8 cellular contexts compared by ENCODE assay signal in genomic region chr15:89740137-89740536, GRCh38. TPM values are rescaled to one million over a fixed set of nuclear protein-coding genes. Genes with fewer than 3 reads are reported as not detected.
DNase-seq lines count a peak whose midpoint lies in the region; ATAC-seq and TF ChIP-seq lines count a peak whose summit lies in the region.

No MANE protein-coding gene starts in this region.

- TF ChIP-seq POLR2A in adrenal gland (IDR thresholded peaks at IDR 0.05): no peak

- peak; percentile 81 for DNase-seq in DMS53 (lab: John Stamatoyannopoulos, UW)
- DNase-seq in GOT3 (lab: John Stamatoyannopoulos, UW): peak; percentile 13
- DNase-seq in NCI-H1417 treated with DMSO at 0.1 percent for 48 hours (lab: John Stamatoyannopoulos, UW): peak; percentile 61
- DNase-seq in SKM-1 treated with dmso at 0.1 percent for 144 hours (lab: John Stamatoyannopoulos, UW; ENCODE audit: unreplicated experiment): peak; percentile 77
- peak; percentile 34 to 78 (median 60) for DNase-seq in adrenal gland
- no peak for DNase-seq in right atrium auricular region (ENCODE audit: low spot score)
- DNase-seq in retinal pigment epithelial cell (ENCODE audit: low read depth): no peak

- H3K4me3 ChIP-seq in adrenal gland (no peak overlapping the region), right atrium auricular region (no peak overlapping the region), retinal pigment epithelial cell (ENCODE audit: low read length) (no peak overlapping the region)

- H3K9me3 ChIP-seq in adrenal gland (replicated peaks in 1 of 3) (no peaks in the 10 kb centered on the region), right atrium auricular region (no peaks in the 10 kb centered on the region)

- intact Hi-C loops in adrenal gland (cut with DNase I): loop anchor here (10.0 kb wide), 2 partner anchors 95 to 345 kb away; no protein-coding TSS in a partner anchor

- no peak for ATAC-seq in HG02763 (IDR thresholded peaks at IDR 0.05; ENCODE audit: unreplicated experiment)

- H3K27me3 ChIP-seq in adrenal gland (no peaks in the 10 kb centered on the region), right atrium auricular region (no peaks in the 10 kb centered on the region)

- no peaks in the 10 kb centered on the region for H3K36me3 ChIP-seq in adrenal gland (replicated peaks in 1 of 2)
- no peaks in the 10 kb centered on the region for H3K36me3 ChIP-seq in right atrium auricular region

- 3 to 7% (median 5%) methylated on average over 6 to 8 of the region's 8 CpGs for WGBS in adrenal gland, 4 donors

- TF ChIP-seq CTCF in adrenal gland (IDR thresholded peaks at IDR 0.05): peak; percentile 77 to 97 (median 89)
- TF ChIP-seq CTCF in right atrium auricular region (IDR thresholded peaks at IDR 0.05): peak; percentile 86 to 95
- TF ChIP-seq CTCF in retinal pigment epithelial cell (conservative IDR thresholded peaks at IDR 0.05; ENCODE audit: low read depth, low read length): peak; percentile 86

- H3K27ac ChIP-seq in adrenal gland (no peak overlapping the region), right atrium auricular region (no peak overlapping the region)

- no peaks in the 10 kb centered on the region for H3K4me1 ChIP-seq in adrenal gland (replicated peaks in 1 of 2)
- H3K4me1 ChIP-seq in right atrium auricular region: no peaks in the 10 kb centered on the region

RNA-seq across cellular contexts. Expression of gene MESP1, which starts 10.9 kb away (rescaled TPM):
- total RNA-seq in adrenal gland (1 to 10 TPM; 3.9 to 8.1 (median 6.2) TPM), right atrium auricular region (1 to 10 TPM; 2.3 to 2.4 TPM)
- 10 to 100 TPM in 1 of 3 donors, 1 to 10 TPM in 1, under 1 TPM in 1; 0.46 to 11.7 (median 4.3) TPM for polyA plus RNA-seq in adrenal gland

RNA-seq across cellular contexts. Expression of gene MESP2, which starts 36.0 kb away (rescaled TPM):
- total RNA-seq in adrenal gland (1 to 10 TPM in 1 of 8 donors, under 1 TPM in 4, not detected in 3; 0.34 to 1.7 (median 0.72) TPM), right atrium auricular region (not detected)
- under 1 TPM; 0.37 to 0.57 (median 0.40) TPM for polyA plus RNA-seq in adrenal gland

RNA-seq across cellular contexts. Expression of gene WDR93, which starts 49.5 kb away (rescaled TPM):
- under 1 TPM in 4 of 8 donors, not detected in 4; 0.14 to 0.43 (median 0.30) TPM for total RNA-seq in adrenal gland
- under 1 TPM; 0.37 to 0.40 (median 0.38) TPM for polyA plus RNA-seq in adrenal gland
- under 1 TPM in 1 of 2 donors, not detected in 1; 0.20 TPM for total RNA-seq in right atrium auricular region

RNA-seq across cellular contexts. Expression of gene PEX11A, which starts 49.6 kb away (rescaled TPM):
- 10 to 100 TPM in 6 of 8 donors, 1 to 10 TPM in 2; 7.9 to 23.2 (median 15.5) TPM for total RNA-seq in adrenal gland
- polyA plus RNA-seq in adrenal gland: 10 to 100 TPM in 1 of 3 donors, 1 to 10 TPM in 2; 5.4 to 22.3 (median 6.7) TPM
- 10 to 100 TPM; 11.6 to 14.8 TPM for total RNA-seq in right atrium auricular region

Comparison
In these comparisons a context has a peak if more than half of its experiments do, and no peak if none do; other contexts are left out.
1. DNase-seq: peak in DMS53 (single experiment), GOT3 (single experiment), NCI-H1417 treated with DMSO at 0.1 percent for 48 hours (single experiment), SKM-1 treated with dmso at 0.1 percent for 144 hours (single experiment) and adrenal gland (7 of 7); none in right atrium auricular region (single experiment) and retinal pigment epithelial cell (single experiment).
2. Peak in every context shown above with its lines, with median percentiles within 50 percentile points of each other: CTCF ChIP-seq.